ENCODE assay signal across 8 cellular contexts in genomic region chr19:49502866-49503581, GRCh38.
A peak's percentile ranks its signal among the peaks of the same experiment; 100 is the strongest.
DNase-seq lines count a peak whose midpoint lies in the region; ATAC-seq and FAIRE-seq lines count a peak whose summit lies in the region.

No MANE protein-coding gene starts in this region.

- FAIRE-seq in urothelium cell line (lab: Jason Lieb, UNC), result no peak

- DNase-seq in NOMO-1 (lab: John Stamatoyannopoulos, UW; ENCODE audit: unreplicated experiment in 2 of 2) (peak; percentile 20 to 29), NOMO-1 treated with dmso at 0.1 percent for 144 hours (lab: John Stamatoyannopoulos, UW; ENCODE audit: unreplicated experiment) (no peak), NCI-H1694 treated with DMSO at 0.1 percent for 48 hours (lab: John Stamatoyannopoulos, UW) (peak; percentile 51), T1000 (lab: John Stamatoyannopoulos, UW) (peak; percentile 40), cerebellar cortex (ENCODE audit: low spot score) (peak; percentile 57), medulla oblongata (ENCODE audit: extremely low spot score) (peak; percentile 53), urothelium cell line (ENCODE audit: low spot score) (peak; percentile 44)

- ATAC-seq in GM18511 (IDR thresholded peaks at IDR 0.05; ENCODE audit: unreplicated experiment), result no peak
